ENCODE assay signal across 12 cellular contexts in genomic region chr11:1875093-1875785, GRCh38. TPM values are rescaled to one million over a fixed set of nuclear protein-coding genes. Genes with fewer than 3 reads are reported as not detected.
A peak's percentile ranks its signal among the peaks of the same experiment; 100 is the strongest.
DNase-seq lines count a peak whose midpoint lies in the region; ATAC-seq and TF ChIP-seq lines count a peak whose summit lies in the region.
"Had no signal": no experiment of that assay in that cellular context is flagged by ENCODE, and none has a peak within 500 bp of the region (broad histone marks: within the 10 kb centered on the region; RNA-seq: fewer than 3 reads in every experiment).

No MANE protein-coding gene starts in this region.

- no peaks in the 10 kb centered on the region for H3K9me3 ChIP-seq in BLaER1 treated with 17β-estradiol and CSF1 and Interleukin-3, amounts not matched to agents 10 nM and 100 nM (replicated peaks in 1 of 11)
- no peaks in the 10 kb centered on the region for H3K9me3 ChIP-seq in heart left ventricle
- no peaks in the 10 kb centered on the region for H3K9me3 ChIP-seq in osteoblast (ENCODE audit: low read depth, low read length)
- H3K9me3 ChIP-seq: prostate gland had no signal

- 67 to 82% (median 71%) methylated on average over 12 to 23 of the region's 23 CpGs for WGBS in heart left ventricle, 4 donors

- peaks cover 11 to 22% (median 16%) of the 10 kb centered on the region in 11 experiments for H3K27me3 ChIP-seq in BLaER1 treated with 17β-estradiol and CSF1 and Interleukin-3, amounts not matched to agents 10 nM and 100 nM
- H3K27me3 ChIP-seq in heart left ventricle: peaks cover 0 to 10% (median 0%) of the 10 kb centered on the region in 9 donors
- peaks cover 14% of the 10 kb centered on the region for H3K27me3 ChIP-seq in osteoblast (ENCODE audit: insufficient read depth, low read length)

- no peaks in the 10 kb centered on the region for H3K79me2 ChIP-seq in osteoblast (ENCODE audit: insufficient read depth, low read length)

- H3K9ac ChIP-seq in BLaER1 treated with 17β-estradiol and CSF1 and Interleukin-3, amounts not matched to agents 10 nM and 100 nM: no peak overlapping the region

- DNase-seq in NCI-H69 (lab: John Stamatoyannopoulos, UW): peak; percentile 36
- DNase-seq in heart left ventricle: peak; percentile 9 to 72 (median 45)
- peak; percentile 83 for DNase-seq in osteoblast (ENCODE audit: insufficient read length, low spot score, missing footprints)
- no peak for DNase-seq in C1 segment of cervical spinal cord (lab: John Stamatoyannopoulos, UW)
- no peak for DNase-seq in NCI-H1436 (lab: John Stamatoyannopoulos, UW)
- no peak for DNase-seq in activated CD4-positive, CD25-positive, alpha-beta regulatory T cell treated with anti-CD3 and anti-CD28 coated beads, Interleukin-2, amount 50 U/mL, for 72 hours
- DNase-seq: NCI-H2171, SHP77 had no signal

- H3K4me3 ChIP-seq in BLaER1 treated with 17β-estradiol and CSF1 and Interleukin-3, amounts not matched to agents 10 nM and 100 nM: no peak overlapping the region
- H3K4me3 ChIP-seq in heart left ventricle (peak overlapping the region in 7 of 12 donors; percentile 13 to 43 (median 22)), osteoblast (ENCODE audit: insufficient read depth, low read length) (no peak overlapping the region)
- H3K4me3 ChIP-seq: GM12878, prostate gland had no signal

- peaks cover 55 to 92% (median 81%) of the 10 kb centered on the region in 10 experiments for H3K4me1 ChIP-seq in BLaER1 treated with 17β-estradiol and CSF1 and Interleukin-3, amounts not matched to agents 10 nM and 100 nM
- H3K4me1 ChIP-seq in heart left ventricle (peaks cover 15 to 60% (median 43%) of the 10 kb centered on the region in 12 donors), osteoblast (ENCODE audit: insufficient read depth, low read length) (peaks cover 9% of the 10 kb centered on the region)
- H3K4me1 ChIP-seq: prostate gland had no signal

- TF ChIP-seq CTCF in heart left ventricle (IDR thresholded peaks at IDR 0.05) (no peak), osteoblast (IDR thresholded peaks at IDR 0.05; ENCODE audit: extremely low read depth, low read depth, low read length) (no peak)

- intact Hi-C loops in heart left ventricle (cut with DNase I): no loop called here

- H3K4me2 ChIP-seq in BLaER1 treated with 17β-estradiol and CSF1 and Interleukin-3, amounts not matched to agents 10 nM and 100 nM: peak overlapping the region; percentile 19 to 77 (median 66); a peak in 19 of 22 replicates
- H3K4me2 ChIP-seq in osteoblast (ENCODE audit: insufficient read depth, low read length): no peak overlapping the region

- H2AFZ ChIP-seq in osteoblast (ENCODE audit: low read length): no peak overlapping the region

- no peaks in the 10 kb centered on the region for H3K36me3 ChIP-seq in BLaER1 treated with 17β-estradiol and CSF1 and Interleukin-3, amounts not matched to agents 10 nM and 100 nM
- H3K36me3 ChIP-seq in heart left ventricle: no peaks in the 10 kb centered on the region
- H3K36me3 ChIP-seq in osteoblast (ENCODE audit: insufficient read depth, low read length): no peaks in the 10 kb centered on the region
- H3K36me3 ChIP-seq: prostate gland had no signal

- peaks cover 5 to 50% (median 17%) of the 10 kb centered on the region in 11 experiments; a peak in 18 of 22 replicates for H4K20me1 ChIP-seq in BLaER1 treated with 17β-estradiol and CSF1 and Interleukin-3, amounts not matched to agents 10 nM and 100 nM
- no peaks in the 10 kb centered on the region for H4K20me1 ChIP-seq in osteoblast (ENCODE audit: insufficient read depth, low read length)

- TF ChIP-seq POLR2A in heart left ventricle (IDR thresholded peaks at IDR 0.05): no peak

- ATAC-seq in heart left ventricle (no peak), GM19455 (IDR thresholded peaks at IDR 0.05; ENCODE audit: unreplicated experiment) (no peak)
- ATAC-seq: GM12878 had no signal

- no peak overlapping the region for H3K27ac ChIP-seq in BLaER1 treated with 17β-estradiol and CSF1 and Interleukin-3, amounts not matched to agents 10 nM and 100 nM
- H3K27ac ChIP-seq in heart left ventricle: peak overlapping the region; percentile 69 to 99 (median 96)
- H3K27ac ChIP-seq in osteoblast (ENCODE audit: low read depth, low read length): no peak overlapping the region
- H3K27ac ChIP-seq: prostate gland had no signal

RNA-seq across cellular contexts. Expression of gene PRR33, which starts 16.5 kb away (rescaled TPM):
- 1 to 10 TPM in 8 of 9 donors, under 1 TPM in 1; 0.81 to 5.1 (median 2.4) TPM for total RNA-seq in heart left ventricle
- polyA plus RNA-seq in heart left ventricle: 1 to 10 TPM in 1 of 2 donors, under 1 TPM in 1; 0.08 to 4.6 TPM
- not detected in 2 replicates for total RNA-seq in osteoblast
- total RNA-seq: GM12878 had no signal

RNA-seq across cellular contexts. Expression of gene LSP1, which starts 22.4 kb away (rescaled TPM):
- total RNA-seq in heart left ventricle (10 to 100 TPM; 11.4 to 86.8 (median 16.4) TPM), osteoblast (41.0 and 54.6 TPM in 2 replicates)
- 10 to 100 TPM; 10.0 to 20.6 TPM for polyA plus RNA-seq in heart left ventricle

RNA-seq across cellular contexts. Expression of gene TNNI2, which starts 36.5 kb away (rescaled TPM):
- total RNA-seq in heart left ventricle (1 to 10 TPM in 1 of 9 donors, under 1 TPM in 1, not detected in 7; 0.72 to 3.3 TPM), osteoblast (not detected in 2 replicates)
- polyA plus RNA-seq in heart left ventricle: under 1 TPM in 1 of 2 donors, not detected in 1; 0.22 TPM

RNA-seq across cellular contexts. Expression of gene SYT8, which starts 40.4 kb away (rescaled TPM):
- total RNA-seq in heart left ventricle (not detected), osteoblast (0.36 and 0.59 TPM in 2 replicates)
- under 1 TPM in 1 of 2 donors, not detected in 1; 0.08 TPM for polyA plus RNA-seq in heart left ventricle
- total RNA-seq: GM12878 had no signal

RNA-seq across cellular contexts. Expression of gene TNNT3, which starts 44.3 kb away (rescaled TPM):
- 10 to 100 TPM; 17.1 to 84.5 (median 49.0) TPM for total RNA-seq in heart left ventricle
- polyA plus RNA-seq in heart left ventricle: 10 to 100 TPM; 40.8 to 45.5 TPM
- not detected in 2 replicates for total RNA-seq in osteoblast
- total RNA-seq: GM12878 had no signal

Comparison
In these comparisons a context has a peak if more than half of its experiments do, and no peak if none do; other contexts are left out.
1. H3K27ac ChIP-seq: peak in heart left ventricle (12 of 12); none in BLaER1 treated with 17β-estradiol and CSF1 and Interleukin-3, amounts not matched to agents 10 nM and 100 nM (0 of 11) and osteoblast (single experiment).
2. H3K4me3 ChIP-seq: peak in heart left ventricle (7 of 12); none in BLaER1 treated with 17β-estradiol and CSF1 and Interleukin-3, amounts not matched to agents 10 nM and 100 nM (0 of 10) and osteoblast (single experiment).
3. DNase-seq: peak in NCI-H69 (single experiment), heart left ventricle (5 of 5) and osteoblast (single experiment); none in C1 segment of cervical spinal cord (0 of 14), NCI-H1436 (single experiment) and activated CD4-positive, CD25-positive, alpha-beta regulatory T cell treated with anti-CD3 and anti-CD28 coated beads, Interleukin-2, amount 50 U/mL, for 72 hours (single experiment).